Comparison of ENCODE assay signal across 1 cellular context in the genomic region with DNA sequence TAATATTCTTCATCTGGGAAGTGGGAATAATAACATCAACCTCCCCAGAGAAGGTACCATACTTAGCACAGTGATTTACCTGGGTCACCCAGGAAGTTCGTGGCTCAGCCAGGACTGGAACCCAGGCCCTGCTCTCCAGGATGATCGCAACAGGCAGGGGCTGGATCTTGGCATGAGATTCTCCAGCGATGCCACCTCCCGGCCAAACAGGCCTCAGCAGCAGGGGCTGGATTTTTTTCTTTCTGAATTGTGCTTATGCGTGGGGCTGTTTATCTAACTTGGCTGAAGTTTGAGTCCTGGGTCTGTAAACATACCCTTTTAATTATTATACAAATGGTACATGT.
TF ChIP-seq lines count a peak whose summit lies in the region.

No MANE protein-coding gene starts in this region.

TF ChIP-seq in WTC11, 78 proteins besides CTCF, POLR2A, EP300 and RAD21 (continued from another document):
- TF ChIP-seq, protein P1, sequence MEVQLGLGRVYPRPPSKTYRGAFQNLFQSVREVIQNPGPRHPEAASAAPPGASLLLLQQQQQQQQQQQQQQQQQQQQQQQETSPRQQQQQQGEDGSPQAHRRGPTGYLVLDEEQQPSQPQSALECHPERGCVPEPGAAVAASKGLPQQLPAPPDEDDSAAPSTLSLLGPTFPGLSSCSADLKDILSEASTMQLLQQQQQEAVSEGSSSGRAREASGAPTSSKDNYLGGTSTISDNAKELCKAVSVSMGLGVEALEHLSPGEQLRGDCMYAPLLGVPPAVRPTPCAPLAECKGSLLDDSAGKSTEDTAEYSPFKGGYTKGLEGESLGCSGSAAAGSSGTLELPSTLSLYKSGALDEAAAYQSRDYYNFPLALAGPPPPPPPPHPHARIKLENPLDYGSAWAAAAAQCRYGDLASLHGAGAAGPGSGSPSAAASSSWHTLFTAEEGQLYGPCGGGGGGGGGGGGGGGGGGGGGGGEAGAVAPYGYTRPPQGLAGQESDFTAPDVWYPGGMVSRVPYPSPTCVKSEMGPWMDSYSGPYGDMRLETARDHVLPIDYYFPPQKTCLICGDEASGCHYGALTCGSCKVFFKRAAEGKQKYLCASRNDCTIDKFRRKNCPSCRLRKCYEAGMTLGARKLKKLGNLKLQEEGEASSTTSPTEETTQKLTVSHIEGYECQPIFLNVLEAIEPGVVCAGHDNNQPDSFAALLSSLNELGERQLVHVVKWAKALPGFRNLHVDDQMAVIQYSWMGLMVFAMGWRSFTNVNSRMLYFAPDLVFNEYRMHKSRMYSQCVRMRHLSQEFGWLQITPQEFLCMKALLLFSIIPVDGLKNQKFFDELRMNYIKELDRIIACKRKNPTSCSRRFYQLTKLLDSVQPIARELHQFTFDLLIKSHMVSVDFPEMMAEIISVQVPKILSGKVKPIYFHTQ (CRISPR knock-in tag; IDR thresholded peaks at IDR 0.05): no peak
- TF ChIP-seq ZNF423 (CRISPR knock-in tag; IDR thresholded peaks at IDR 0.05) (no peak), OVOL2 (CRISPR knock-in tag; IDR thresholded peaks at IDR 0.05; ENCODE audit: borderline replicate concordance) (no peak), GABPB1 (CRISPR knock-in tag; IDR thresholded peaks at IDR 0.05) (no peak), ZNF263 (CRISPR knock-in tag; IDR thresholded peaks at IDR 0.05; ENCODE audit: low read depth) (no peak), JUN (CRISPR knock-in tag; IDR thresholded peaks at IDR 0.05) (no peak)
- TF ChIP-seq, protein P2, sequence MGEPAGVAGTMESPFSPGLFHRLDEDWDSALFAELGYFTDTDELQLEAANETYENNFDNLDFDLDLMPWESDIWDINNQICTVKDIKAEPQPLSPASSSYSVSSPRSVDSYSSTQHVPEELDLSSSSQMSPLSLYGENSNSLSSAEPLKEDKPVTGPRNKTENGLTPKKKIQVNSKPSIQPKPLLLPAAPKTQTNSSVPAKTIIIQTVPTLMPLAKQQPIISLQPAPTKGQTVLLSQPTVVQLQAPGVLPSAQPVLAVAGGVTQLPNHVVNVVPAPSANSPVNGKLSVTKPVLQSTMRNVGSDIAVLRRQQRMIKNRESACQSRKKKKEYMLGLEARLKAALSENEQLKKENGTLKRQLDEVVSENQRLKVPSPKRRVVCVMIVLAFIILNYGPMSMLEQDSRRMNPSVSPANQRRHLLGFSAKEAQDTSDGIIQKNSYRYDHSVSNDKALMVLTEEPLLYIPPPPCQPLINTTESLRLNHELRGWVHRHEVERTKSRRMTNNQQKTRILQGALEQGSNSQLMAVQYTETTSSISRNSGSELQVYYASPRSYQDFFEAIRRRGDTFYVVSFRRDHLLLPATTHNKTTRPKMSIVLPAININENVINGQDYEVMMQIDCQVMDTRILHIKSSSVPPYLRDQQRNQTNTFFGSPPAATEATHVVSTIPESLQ (CRISPR knock-in tag; IDR thresholded peaks at IDR 0.05): no peak
- TF ChIP-seq, protein P3, sequence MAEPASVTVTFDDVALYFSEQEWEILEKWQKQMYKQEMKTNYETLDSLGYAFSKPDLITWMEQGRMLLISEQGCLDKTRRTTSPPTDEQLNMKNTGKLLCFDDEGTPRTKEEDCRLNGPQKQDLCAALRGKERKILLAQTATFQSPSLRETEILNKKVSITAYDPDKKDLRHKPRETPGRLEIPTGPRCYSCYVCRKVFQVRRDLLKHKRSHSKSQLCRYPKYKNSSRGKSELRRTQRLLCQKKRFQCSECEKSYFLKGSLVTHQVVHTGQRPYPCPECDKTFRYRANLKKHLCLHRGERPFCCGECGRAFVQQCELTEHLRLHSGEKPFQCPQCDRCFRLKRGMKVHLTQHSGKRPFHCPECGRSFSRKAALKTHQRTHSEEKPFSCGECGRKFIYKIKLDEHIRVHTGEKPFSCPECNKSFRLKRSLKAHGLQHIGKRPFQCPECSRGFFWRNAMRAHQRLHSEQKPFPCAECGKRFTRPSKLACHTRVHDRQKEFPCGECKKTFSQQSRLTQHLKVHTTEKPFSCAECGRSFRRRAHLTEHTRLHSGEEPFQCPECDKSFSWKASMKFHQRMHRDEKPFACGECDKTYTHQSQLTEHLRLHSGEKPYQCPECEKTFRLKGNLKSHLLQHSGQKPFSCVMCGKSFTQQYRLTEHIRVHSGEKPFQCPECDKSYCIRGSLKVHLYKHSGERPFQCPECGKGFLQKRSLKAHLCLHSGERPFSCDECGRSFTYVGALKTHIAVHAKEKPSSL (CRISPR knock-in tag; conservative IDR thresholded peaks at IDR 0.05): no peak
- TF ChIP-seq, protein P4, sequence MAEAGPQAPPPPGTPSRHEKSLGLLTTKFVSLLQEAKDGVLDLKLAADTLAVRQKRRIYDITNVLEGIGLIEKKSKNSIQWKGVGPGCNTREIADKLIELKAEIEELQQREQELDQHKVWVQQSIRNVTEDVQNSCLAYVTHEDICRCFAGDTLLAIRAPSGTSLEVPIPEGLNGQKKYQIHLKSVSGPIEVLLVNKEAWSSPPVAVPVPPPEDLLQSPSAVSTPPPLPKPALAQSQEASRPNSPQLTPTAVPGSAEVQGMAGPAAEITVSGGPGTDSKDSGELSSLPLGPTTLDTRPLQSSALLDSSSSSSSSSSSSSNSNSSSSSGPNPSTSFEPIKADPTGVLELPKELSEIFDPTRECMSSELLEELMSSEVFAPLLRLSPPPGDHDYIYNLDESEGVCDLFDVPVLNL (CRISPR knock-in tag; IDR thresholded peaks at IDR 0.05; ENCODE audit: borderline replicate concordance, low read depth): no peak
